Comparison of ENCODE assay signal across 11 cellular contexts in genomic region chr1:186806477-186806876, GRCh38. TPM values are rescaled to one million over a fixed set of nuclear protein-coding genes. Genes with fewer than 3 reads are reported as not detected.
DNase-seq lines count a peak whose midpoint lies in the region; ATAC-seq, FAIRE-seq and TF ChIP-seq lines count a peak whose summit lies in the region.
"Had no signal": no experiment of that assay in that cellular context is flagged by ENCODE, and none has a peak within 500 bp of the region (broad histone marks: within the 10 kb centered on the region; RNA-seq: fewer than 3 reads in every experiment).

No MANE protein-coding gene starts in this region.

- no peaks in the 10 kb centered on the region for H3K27me3 ChIP-seq in GM12878 (replicated peaks in 1 of 2; ENCODE audit: control insufficient read depth in 2 of 2, insufficient read depth in 2 of 2, low read length in 1 of 2)

- RAD21 ChIA-PET in GM12878 (lab: Charles Lee; ENCODE audit: unreplicated experiment) = interaction anchor here (0.8 to 1.3 kb wide), 5 partner anchors 192 to 402 kb away, joined by 3 to 5 read pairs (median 3); no protein-coding TSS in a partner anchor

- TF ChIP-seq CTCF in LNCAP (IDR thresholded peaks at IDR 0.05) (peak; percentile 66), GM12878 (IDR thresholded peaks at IDR 0.05 in 2 of 3, conservative IDR thresholded peaks at IDR 0.05 in 1 of 3; ENCODE audit: control insufficient read depth in 2 of 3, extremely low read depth in 1 of 3, insufficient read depth in 1 of 3, low read depth in 3 of 3, low read length in 3 of 3) (peak; percentile 25 to 55 (median 49); a peak in 5 of 6 replicates), osteocyte (IDR thresholded peaks at IDR 0.05) (peak; percentile 11)

- peaks cover 3% of the 10 kb centered on the region for H3K4me1 ChIP-seq in GM12878 (ENCODE audit: control insufficient read depth, insufficient read depth, low read length)

- FAIRE-seq in GM12878 (lab: Jason Lieb, UNC) = peak; percentile 31
- FAIRE-seq: islet of Langerhans had no signal

- H3K9me3 ChIP-seq in GM12878 (replicated peaks; ENCODE audit: control insufficient read depth, insufficient read depth, low read length) = no peaks in the 10 kb centered on the region

- no peaks in the 10 kb centered on the region for H3K4me1 Mint-ChIP-seq in osteocyte (ENCODE audit: unreplicated experiment)
- H3K4me1 Mint-ChIP-seq: activated naive CD8-positive, alpha-beta T cell treated with anti-CD3 and anti-CD28 coated beads, Interleukin-2, amount 10 ng/mL, durations not matched to agents 7 days and 5 days had no signal

- H3K36me3 Mint-ChIP-seq in osteocyte (ENCODE audit: unreplicated experiment) = no peaks in the 10 kb centered on the region
- H3K36me3 Mint-ChIP-seq: activated naive CD8-positive, alpha-beta T cell treated with anti-CD3 and anti-CD28 coated beads, Interleukin-2, amount 10 ng/mL, durations not matched to agents 7 days and 5 days had no signal

- ATAC-seq in GM12878 = peak; percentile 46; the same call in 1 of the 3 replicates
- no peak for ATAC-seq in GM18907 (IDR thresholded peaks at IDR 0.05; ENCODE audit: unreplicated experiment)

- no TSS peak for BruUV-seq in GM12878 (replicated peaks; lab: Mats Ljungman, UMichigan)

- no peak overlapping the region for H3K27ac Mint-ChIP-seq in osteocyte (ENCODE audit: unreplicated experiment)
- H3K27ac Mint-ChIP-seq: activated naive CD8-positive, alpha-beta T cell treated with anti-CD3 and anti-CD28 coated beads, Interleukin-2, amount 10 ng/mL, durations not matched to agents 7 days and 5 days had no signal

- no peaks in the 10 kb centered on the region for H3K79me2 ChIP-seq in GM12878 (ENCODE audit: control insufficient read depth, insufficient read depth, low read length)

- TF ChIP-seq POLR2A in GM12878 (IDR thresholded peaks at IDR 0.05; ENCODE audit: low read depth, low read length) = no peak

- H3K9ac ChIP-seq in GM12878 (ENCODE audit: control insufficient read depth, insufficient read depth, low read length) = no peak overlapping the region

- CTCF ChIA-PET in GM12878 (lab: Yijun Ruan, JAX) = interaction anchor here (0.6 to 2.8 kb wide), 9 partner anchors 22 to 402 kb away, joined by 3 to 17 read pairs (median 3); partner anchors contain the start of gene PLA2G4A

- H3K27me3 Mint-ChIP-seq in osteocyte (ENCODE audit: unreplicated experiment) = no peaks in the 10 kb centered on the region
- H3K27me3 Mint-ChIP-seq: activated naive CD8-positive, alpha-beta T cell treated with anti-CD3 and anti-CD28 coated beads, Interleukin-2, amount 10 ng/mL, durations not matched to agents 7 days and 5 days had no signal

- no peak overlapping the region for H2AFZ ChIP-seq in GM12878 (ENCODE audit: control insufficient read depth, low read depth, low read length)

- H3K36me3 ChIP-seq in GM12878 (ENCODE audit: control insufficient read depth in 2 of 2, insufficient read depth in 2 of 2, low read length in 1 of 2) = no peaks in the 10 kb centered on the region

- POLR2A ChIA-PET in GM12878 (lab: Charles Lee) = no interaction called here

- intact Hi-C loops in GM12878 (cut with micrococcal nuclease; ENCODE audit: unreplicated experiment) = loop anchor here (1.0 to 10.0 kb wide), 4 partner anchors 58 to 324 kb away; no protein-coding TSS in a partner anchor

- no peak overlapping the region for H3K4me3 Mint-ChIP-seq in osteocyte (ENCODE audit: unreplicated experiment)
- H3K4me3 Mint-ChIP-seq: activated naive CD8-positive, alpha-beta T cell treated with anti-CD3 and anti-CD28 coated beads, Interleukin-2, amount 10 ng/mL, durations not matched to agents 7 days and 5 days had no signal

- peak; percentile 73 for TF ChIP-seq RAD21 in GM12878 (IDR thresholded peaks at IDR 0.05; ENCODE audit: insufficient read depth, low read depth, low read length)

- no peak overlapping the region for H3K4me3 ChIP-seq in GM12878

- H4K20me1 ChIP-seq in GM12878 (ENCODE audit: control insufficient read depth, insufficient read depth) = no peaks in the 10 kb centered on the region

- TF ChIP-seq EP300 in GM12878 (IDR thresholded peaks at IDR 0.05; ENCODE audit: borderline replicate concordance in 1 of 2, control insufficient read depth in 1 of 2, low read depth in 2 of 2, low read length in 2 of 2) = no peak

- WGBS in GM12878 (ENCODE audit: insufficient coverage, insufficient replicate concordance, low lambda C conversion rate, missing lambda C conversion rate) = 41% methylated on average over 3 of the region's 3 CpGs

- no peaks in the 10 kb centered on the region for H3K9me3 Mint-ChIP-seq in osteocyte (ENCODE audit: unreplicated experiment)
- H3K9me3 Mint-ChIP-seq: activated naive CD8-positive, alpha-beta T cell treated with anti-CD3 and anti-CD28 coated beads, Interleukin-2, amount 10 ng/mL, durations not matched to agents 7 days and 5 days had no signal

- SMC1A ChIA-PET in GM12878 (lab: Charles Lee; ENCODE audit: uncharacterized antibody, unreplicated experiment) = interaction anchor here (1.0 to 1.5 kb wide), 5 partner anchors 11 to 324 kb away, joined by 3 to 6 read pairs (median 3); no protein-coding TSS in a partner anchor

- in situ Hi-C loops in GM12878 (cut with MboI) = loop anchor here (10.0 kb wide), 2 partner anchors 192 to 322 kb away; no protein-coding TSS in a partner anchor

- H3K4me2 ChIP-seq in GM12878 (ENCODE audit: control insufficient read depth, insufficient read depth) = no peak overlapping the region

- H3K27ac ChIP-seq in GM12878 (ENCODE audit: control insufficient read depth, insufficient read depth) = no peak overlapping the region

- DNase-seq in NOMO-1 treated with DMSO at 0.1 percent for 48 hours (lab: John Stamatoyannopoulos, UW; ENCODE audit: unreplicated experiment) (peak; percentile 16), NOMO-1 treated with dmso at 0.1 percent for 144 hours (lab: John Stamatoyannopoulos, UW; ENCODE audit: unreplicated experiment) (no peak), GM12878 (ENCODE audit: low read depth, low spot score) (no peak), osteocyte (ENCODE audit: extremely low spot score, unreplicated experiment) (no peak), SKM-1 treated with dmso at 0.1 percent for 144 hours (lab: John Stamatoyannopoulos, UW; ENCODE audit: unreplicated experiment) (no peak), hypothalamus (lab: John Stamatoyannopoulos, UW) (no peak)
- DNase-seq: activated naive CD8-positive, alpha-beta T cell treated with anti-CD3 and anti-CD28 coated beads, Interleukin-2, amount 10 ng/mL, durations not matched to agents 7 days and 5 days; C1 segment of cervical spinal cord had no signal

TF ChIP-seq in GM12878, 131 proteins besides CTCF, POLR2A, EP300 and RAD21:
- peak; percentile 68; the same call in 1 of the 2 replicates for TF ChIP-seq SMC3 (IDR thresholded peaks at IDR 0.05; ENCODE audit: borderline replicate concordance, low read length)
- TF ChIP-seq SUPT20H (IDR thresholded peaks at IDR 0.05; ENCODE audit: borderline replicate concordance, control insufficient read depth, low read depth, low read length) = no peak
- no peak for TF ChIP-seq CHD2 (IDR thresholded peaks at IDR 0.05; ENCODE audit: borderline replicate concordance, low read depth, low read length)
- TF ChIP-seq BCLAF1 (IDR thresholded peaks at IDR 0.05) = no peak
- no peak for TF ChIP-seq ZNF217 (IDR thresholded peaks at IDR 0.05)

RNA-seq across cellular contexts. Expression of gene PLA2G4A, which starts 22.3 kb away (rescaled TPM):
- total RNA-seq in GM12878 (2013; cell fraction: nucleolus; rRNA removed) = 0.15 TPM in 1 of 2 replicates, not detected in the other
- total RNA-seq in GM12878 (2014; rRNA removed) (1.8 and 1.9 TPM in 2 replicates), GM12878 (2014; rRNA removed; fragmentation: Illumina TruSeq; extraction: Trizol) (1.9 TPM in 2 replicates), GM12878 (2021) (1.1 TPM in 2 replicates), osteocyte (1.5 and 2.4 TPM in 2 replicates)
- polyA plus RNA-seq in GM12878 (2011; ENCODE audit: low read depth) = 0.58 TPM
- polyA plus RNA-seq in GM12878 (2011; rRNA removed) (not detected in 2 replicates), GM12878 (2014; fragmentation: Illumina TruSeq; extraction: Trizol) (1.5 and 1.7 TPM in 2 replicates), GM12878 (2014; fragmentation: Nextera tagmentation; extraction: Ambion mirVana) (1 to 10 TPM in 1 of 2 experiments, under 1 TPM in 1; 0.93 to 1.8 TPM), GM12878 (2014; rRNA removed) (0.70 and 0.96 TPM in 2 replicates), GM12878 (2016; fragmentation: Nextera tagmentation; extraction: Ambion mirVana) (1 to 10 TPM; 1.5 to 3.3 TPM)
- polyA plus RNA-seq in GM12878 (2011; cell fraction: cytosol; rRNA removed) = not detected in 2 replicates
- polyA plus RNA-seq in GM12878 (2011; cell fraction: nucleus; rRNA removed) = 0.04 TPM in 1 of 2 replicates, not detected in the other
- polyA plus RNA-seq in GM12878 (2012) = 0.72 and 2.1 TPM in 2 replicates
- polyA minus RNA-seq in GM12878 (2011; rRNA and poly(A)+ RNA removed) = not detected in 2 replicates
- 0.80 TPM in 1 of 2 replicates, not detected in the other for polyA minus RNA-seq in GM12878 (2011; cell fraction: cytosol; rRNA and poly(A)+ RNA removed)
- not detected in 2 replicates for polyA minus RNA-seq in GM12878 (2011; cell fraction: nucleus; rRNA and poly(A)+ RNA removed)

Comparison
In these comparisons a context has a peak if more than half of its experiments do, and no peak if none do; other contexts are left out.
1. CTCF ChIP-seq: peak in every context shown above with its lines; median percentile 66 in LNCAP; 49 in GM12878; 11 in osteocyte.